In genomic region chr6:42740725-42741124, GRCh38 we compare ENCODE assay signal across 28 cellular contexts. TPM values are rescaled to one million over a fixed set of nuclear protein-coding genes. Genes with fewer than 3 reads are reported as not detected.
"Had no signal": no experiment of that assay in that cellular context is flagged by ENCODE, and none has a peak within 500 bp of the region (broad histone marks: within the 10 kb centered on the region; RNA-seq: fewer than 3 reads in every experiment).

No MANE protein-coding gene starts in this region.

- H3K4me3 Mint-ChIP-seq: activated CD4-positive, alpha-beta T cell treated with anti-CD3 and anti-CD28 coated beads for 36 hours; activated naive CD8-positive, alpha-beta T cell; activated T-helper 1 cell treated with anti-CD3 and anti-CD28 coated beads, Interleukin-12 subunit alpha, Interleukin-12 subunit beta, Interleukin-2, Interleukin-4 antibody, amounts not matched to agents 30 ng/mL and 10 ng/mL and 1 ng/mL, durations not matched to agents 14 hours and 24 hours and 36 hours; dendritic cell treated with granulocyte-macrophage colony-stimulating factor and Interleukin-4, amounts not matched to agents 40 ng/mL and 50 ng/mL, for 4 days; nephron progenitor cell; T-helper 2 cell treated with Interferon-gamma antibody and Interleukin-4, amounts not matched to agents 5 μg/mL and 100 μg/mL, for 36 hours; WTC11 had no signal

- FAIRE-seq: endothelial cell of umbilical vein, kidney, TTC549, urothelium cell line had no signal

- DNase-seq: activated CD4-positive, alpha-beta T cell treated with anti-CD3 and anti-CD28 coated beads for 36 hours; activated CD4-positive, alpha-beta T cell treated with anti-CD3 and anti-CD28 coated beads, Interleukin-2, amount 50 U/mL, for 48 hours; activated T-cell treated with anti-CD3 and anti-CD28 coated beads for 4 hours; amygdala; effector CD8-positive, alpha-beta T cell; esophagus squamous epithelium; gastrocnemius medialis; head of caudate nucleus; kidney; left lung; midbrain; nephron progenitor cell; occipital lobe; posterior cingulate gyrus; retina; stimulated activated CD8-positive, alpha-beta memory T cell treated with anti-CD3 and anti-CD28 coated beads, Interleukin-4, amount 100 ng/mL, for 48 hours; stimulated activated naive CD4-positive, alpha-beta T cell; tibial artery had no signal

- H3K27ac Mint-ChIP-seq: activated CD4-positive, alpha-beta T cell treated with anti-CD3 and anti-CD28 coated beads for 36 hours; activated naive CD8-positive, alpha-beta T cell; activated T-helper 1 cell treated with anti-CD3 and anti-CD28 coated beads, Interleukin-12 subunit alpha, Interleukin-12 subunit beta, Interleukin-2, Interleukin-4 antibody, amounts not matched to agents 30 ng/mL and 10 ng/mL and 1 ng/mL, durations not matched to agents 14 hours and 24 hours and 36 hours; nephron progenitor cell; T-helper 2 cell treated with Interferon-gamma antibody and Interleukin-4, amounts not matched to agents 5 μg/mL and 100 μg/mL, for 36 hours; WTC11 had no signal

- H3K27ac ChIP-seq: cardiac muscle cell, esophagus squamous epithelium, gastrocnemius medialis, left lung, tibial artery had no signal

- H3K9me3 ChIP-seq: esophagus squamous epithelium, gastrocnemius medialis, left lung, tibial artery had no signal

- H3K9me3 Mint-ChIP-seq: activated T-helper 1 cell treated with anti-CD3 and anti-CD28 coated beads, Interleukin-12 subunit alpha, Interleukin-12 subunit beta, Interleukin-2, Interleukin-4 antibody, amounts not matched to agents 30 ng/mL and 10 ng/mL and 1 ng/mL, durations not matched to agents 14 hours and 24 hours and 36 hours; dendritic cell treated with granulocyte-macrophage colony-stimulating factor and Interleukin-4, amounts not matched to agents 40 ng/mL and 50 ng/mL, for 4 days; nephron progenitor cell; T-helper 2 cell treated with Interferon-gamma antibody and Interleukin-4, amounts not matched to agents 5 μg/mL and 100 μg/mL, for 36 hours; WTC11 had no signal

- H3K27me3 ChIP-seq: esophagus squamous epithelium, gastrocnemius medialis, left lung had no signal

- ATAC-seq: activated CD4-positive, alpha-beta T cell treated with anti-CD3 and anti-CD28 coated beads for 36 hours; gastrocnemius medialis; left lung; WTC11 had no signal

- H3K27me3 Mint-ChIP-seq: activated CD4-positive, alpha-beta T cell treated with anti-CD3 and anti-CD28 coated beads for 36 hours; activated naive CD8-positive, alpha-beta T cell had no signal

- H3K36me3 ChIP-seq: cardiac muscle cell, esophagus squamous epithelium, gastrocnemius medialis, left lung, tibial artery had no signal

- H3K4me3 ChIP-seq: cardiac muscle cell, esophagus squamous epithelium, gastrocnemius medialis, left lung, tibial artery had no signal

RNA-seq across cellular contexts. Expression of gene PRPH2, which starts 18.3 kb away (rescaled TPM):
- total RNA-seq: activated CD4-positive, alpha-beta T cell treated with anti-CD3 and anti-CD28 coated beads for 36 hours; activated T-helper 1 cell treated with anti-CD3 and anti-CD28 coated beads, Interleukin-12 subunit alpha, Interleukin-12 subunit beta, Interleukin-2, Interleukin-4 antibody, amounts not matched to agents 30 ng/mL and 10 ng/mL and 1 ng/mL, durations not matched to agents 14 hours and 24 hours and 36 hours; chondrocyte had no signal
